In the genomic region with DNA sequence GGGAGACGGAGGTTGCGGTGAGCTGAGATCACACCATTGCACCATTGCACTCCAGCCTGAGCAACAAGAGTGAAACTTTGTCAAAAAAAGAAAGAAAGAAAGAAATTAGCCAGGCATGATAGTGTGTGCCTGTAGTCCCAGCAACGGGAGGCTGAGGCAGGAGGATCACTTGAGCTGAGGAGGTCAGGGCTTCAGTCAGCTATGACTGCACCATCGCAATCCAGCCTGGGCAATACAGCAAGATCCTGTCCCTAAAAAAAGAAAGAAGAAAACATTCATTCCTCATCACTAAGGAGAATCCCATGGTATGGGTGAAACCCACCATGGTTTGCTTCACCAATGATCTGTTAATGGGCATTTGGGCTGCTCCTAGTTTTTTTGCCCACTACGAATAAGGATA, we compare ENCODE assay signal across 1 cellular context.
TF ChIP-seq lines count a peak whose summit lies in the region.

No MANE protein-coding gene starts in this region.

TF ChIP-seq in K562, 482 proteins besides CTCF, POLR2A, EP300 and RAD21:
- no peak for TF ChIP-seq RBM22 (IDR thresholded peaks at IDR 0.05; ENCODE audit: low read depth, low read length, poor library complexity, severe bottlenecking)
- peak; percentile 85 for TF ChIP-seq ZNF121 (CRISPR knock-in tag; conservative IDR thresholded peaks at IDR 0.05)
- no peak for TF ChIP-seq ZNF644 (tag; IDR thresholded peaks at IDR 0.05; ENCODE audit: low read depth)
- TF ChIP-seq ZNF165 (CRISPR knock-in tag; IDR thresholded peaks at IDR 0.05; ENCODE audit: borderline replicate concordance) = no peak
- peak; percentile 38 for TF ChIP-seq RBM25 (IDR thresholded peaks at IDR 0.05; ENCODE audit: low read depth, low read length, severe bottlenecking)
- no peak for TF ChIP-seq NONO (IDR thresholded peaks at IDR 0.05; ENCODE audit: low read depth in 2 of 2, low read length in 1 of 2)
- TF ChIP-seq MYNN (IDR thresholded peaks at IDR 0.05) = no peak
- TF ChIP-seq MYNN (CRISPR knock-in tag; IDR thresholded peaks at IDR 0.05) = no peak
- no peak for TF ChIP-seq DMBX1 (CRISPR knock-in tag; IDR thresholded peaks at IDR 0.05; ENCODE audit: borderline replicate concordance)
